In the genomic region with DNA sequence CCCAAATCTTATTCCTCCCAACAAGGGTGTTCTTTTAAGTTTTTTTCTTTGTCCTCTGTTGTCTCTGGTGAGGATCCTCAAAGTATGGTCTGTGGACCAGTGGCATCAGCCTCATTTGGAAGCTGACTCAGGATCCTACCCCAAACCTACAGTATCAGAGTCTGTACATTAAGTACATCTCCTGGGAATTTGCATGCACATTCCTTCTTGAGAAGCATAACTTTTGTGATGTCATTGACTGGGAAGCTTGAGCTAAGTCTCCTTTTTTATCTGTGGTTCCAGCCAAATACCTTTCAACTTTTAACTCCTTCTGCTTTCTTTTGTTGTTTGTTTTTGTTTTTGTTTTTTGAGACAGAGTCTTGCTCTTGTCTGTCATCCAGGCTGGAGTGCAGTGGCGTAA, we compare ENCODE assay signal across 20 cellular contexts. TPM values are rescaled to one million over a fixed set of nuclear protein-coding genes. Genes with fewer than 3 reads are reported as not detected.
DNase-seq lines count a peak whose midpoint lies in the region; ATAC-seq and TF ChIP-seq lines count a peak whose summit lies in the region.
"Had no signal": no experiment of that assay in that cellular context is flagged by ENCODE, and none has a peak within 500 bp of the region (broad histone marks: within the 10 kb centered on the region; RNA-seq: fewer than 3 reads in every experiment).

No MANE protein-coding gene starts in this region.

- no peak overlapping the region for H4K91ac ChIP-seq in H9 (ENCODE audit: insufficient read length, low read depth, low read length)

- no peaks in the 10 kb centered on the region for H3K79me1 ChIP-seq in H9 (ENCODE audit: insufficient read depth, low read depth, low read length, poor library complexity, severe bottlenecking)

- H3F3A ChIP-seq in smooth muscle cell (ENCODE audit: low read depth): no peaks in the 10 kb centered on the region

- H3K79me2 ChIP-seq in H9 (ENCODE audit: insufficient read depth, low read length) (no peaks in the 10 kb centered on the region), smooth muscle cell (ENCODE audit: low read depth) (no peaks in the 10 kb centered on the region)

- no peak for TF ChIP-seq CTCF in H9 (conservative IDR thresholded peaks at IDR 0.05)
- TF ChIP-seq CTCF in astrocyte of the spinal cord (IDR thresholded peaks at IDR 0.05; ENCODE audit: low read depth, low read length): no peak
- TF ChIP-seq CTCF in fibroblast of villous mesenchyme (IDR thresholded peaks at IDR 0.05; ENCODE audit: insufficient read depth, low read depth, low read length): no peak
- TF ChIP-seq CTCF in smooth muscle cell (IDR thresholded peaks at IDR 0.05; ENCODE audit: borderline replicate concordance, insufficient read depth, poor library complexity, severe bottlenecking): no peak

- H3K9me3 ChIP-seq in H9 (ENCODE audit: control insufficient read depth, low read depth, low read length) (no peaks in the 10 kb centered on the region), smooth muscle cell (replicated peaks; ENCODE audit: low read depth) (no peaks in the 10 kb centered on the region)
- H3K9me3 ChIP-seq in naive thymus-derived CD4-positive, alpha-beta T cell (ENCODE audit: control insufficient read depth in 2 of 3, low read length in 3 of 3): no peaks in the 10 kb centered on the region
- H3K9me3 ChIP-seq: heart left ventricle had no signal

- no peak overlapping the region for H3K4me3 ChIP-seq in astrocyte of the spinal cord (ENCODE audit: low read depth, low read length)
- H3K4me3 ChIP-seq in fibroblast of villous mesenchyme (ENCODE audit: low read depth, low read length): no peak overlapping the region
- no peak overlapping the region for H3K4me3 ChIP-seq in smooth muscle cell
- no peak overlapping the region for H3K4me3 ChIP-seq in naive thymus-derived CD4-positive, alpha-beta T cell (ENCODE audit: low read length)
- H3K4me3 ChIP-seq: heart left ventricle had no signal

- no peaks in the 10 kb centered on the region for H3K9me3 Mint-ChIP-seq in H9
- H3K9me3 Mint-ChIP-seq in naive thymus-derived CD4-positive, alpha-beta T cell: no peaks in the 10 kb centered on the region
- H3K9me3 Mint-ChIP-seq: activated CD4-positive, alpha-beta memory T cell treated with anti-CD3 and anti-CD28 coated beads for 36 hours had no signal

- no peaks in the 10 kb centered on the region for H3K27me3 ChIP-seq in H9 (ENCODE audit: insufficient read depth, low read length)
- H3K27me3 ChIP-seq in smooth muscle cell (ENCODE audit: low read depth): no peaks in the 10 kb centered on the region
- no peaks in the 10 kb centered on the region for H3K27me3 ChIP-seq in naive thymus-derived CD4-positive, alpha-beta T cell (ENCODE audit: control insufficient read depth in 2 of 2, insufficient read depth in 2 of 2, low read length in 2 of 2)
- H3K27me3 ChIP-seq: heart left ventricle had no signal

- H2BK5ac ChIP-seq in H9 (ENCODE audit: insufficient read length, low read length): no peak overlapping the region

- H3K9ac ChIP-seq in H9 (ENCODE audit: extremely low read depth, insufficient read length, low read length): no peak overlapping the region
- H3K9ac ChIP-seq in smooth muscle cell (ENCODE audit: low read depth): peak overlapping the region; percentile 27

- peak overlapping the region in 2 of 3 experiments; percentile 65 to 80; a peak in 4 of 7 replicates for H3K27ac Mint-ChIP-seq in H9
- H3K27ac Mint-ChIP-seq in naive thymus-derived CD4-positive, alpha-beta T cell: no peak overlapping the region
- H3K27ac Mint-ChIP-seq: activated CD4-positive, alpha-beta memory T cell treated with anti-CD3 and anti-CD28 coated beads for 36 hours had no signal

- H3K56ac ChIP-seq in H9 (ENCODE audit: insufficient read length, low read depth, low read length): no peak overlapping the region

- peaks cover 18 to 76% (median 69%) of the 10 kb centered on the region in 3 experiments; a peak in 6 of 7 replicates for H3K36me3 Mint-ChIP-seq in H9 (ENCODE audit: insufficient read depth in 1 of 3, low read depth in 3 of 3)
- H3K36me3 Mint-ChIP-seq in naive thymus-derived CD4-positive, alpha-beta T cell: peaks cover 13 to 69% (median 42%) of the 10 kb centered on the region in 5 donors

- no peak overlapping the region for H3K4me3 Mint-ChIP-seq in H9
- no peak overlapping the region for H3K4me3 Mint-ChIP-seq in naive thymus-derived CD4-positive, alpha-beta T cell
- H3K4me3 Mint-ChIP-seq: activated CD4-positive, alpha-beta memory T cell treated with anti-CD3 and anti-CD28 coated beads for 36 hours had no signal

- no peak overlapping the region for H3K18ac ChIP-seq in H9 (ENCODE audit: insufficient read length, low read depth, low read length)

- H3K4ac ChIP-seq in H9 (ENCODE audit: low read depth, low read length): no peak overlapping the region

- H2BK15ac ChIP-seq in H9 (ENCODE audit: low read depth, low read length): no peak overlapping the region

- H3K14ac ChIP-seq in H9 (ENCODE audit: insufficient read depth, low read length): no peak overlapping the region

- peaks cover 11% of the 10 kb centered on the region for H3K36me3 ChIP-seq in smooth muscle cell (ENCODE audit: low read depth)
- peaks cover 7 to 80% (median 16%) of the 10 kb centered on the region in 3 experiments for H3K36me3 ChIP-seq in naive thymus-derived CD4-positive, alpha-beta T cell (ENCODE audit: control insufficient read depth in 2 of 3, insufficient read depth in 3 of 3, low read length in 3 of 3)

- H3K23ac ChIP-seq in H9 (ENCODE audit: insufficient read length, low read depth, low read length): no peak overlapping the region

- CTCF ChIA-PET in naive thymus-derived CD4-positive, alpha-beta T cell (lab: Charles Lee): no interaction called here

- ATAC-seq in naive thymus-derived CD4-positive, alpha-beta T cell: no peak
- ATAC-seq: HCT116, heart left ventricle, PC-3 had no signal

- no peak overlapping the region for H2BK20ac ChIP-seq in H9 (ENCODE audit: low read depth, low read length, poor library complexity, severe bottlenecking)

- no peak overlapping the region for H2BK12ac ChIP-seq in H9 (ENCODE audit: insufficient read length, low read depth, low read length)

- H3K27ac ChIP-seq in H9 (ENCODE audit: insufficient read length, low read depth, low read length) (no peak overlapping the region), smooth muscle cell (ENCODE audit: low read depth) (peak overlapping the region; percentile 82)
- no peak overlapping the region for H3K27ac ChIP-seq in naive thymus-derived CD4-positive, alpha-beta T cell (ENCODE audit: low read depth, low read length)
- H3K27ac ChIP-seq: C4-2B, heart left ventricle, WERI-Rb-1 had no signal

- no peaks in the 10 kb centered on the region for H3K23me2 ChIP-seq in H9 (ENCODE audit: insufficient read length, low read depth, low read length, poor library complexity, severe bottlenecking)

- H3K4me2 ChIP-seq in H9 (ENCODE audit: insufficient read depth, insufficient read length, low read length) (no peak overlapping the region), smooth muscle cell (peak overlapping the region; percentile 24)

- no peaks in the 10 kb centered on the region for H3K4me1 Mint-ChIP-seq in H9
- peaks cover 4 to 9% (median 5%) of the 10 kb centered on the region in 7 donors for H3K4me1 Mint-ChIP-seq in naive thymus-derived CD4-positive, alpha-beta T cell

- no peak overlapping the region for H2AK5ac ChIP-seq in H9 (ENCODE audit: insufficient read length, low read length)

- DNase-seq in H9: no peak
- DNase-seq in astrocyte of the spinal cord (ENCODE audit: low read depth, low spot score): peak; percentile 70
- DNase-seq in fibroblast of villous mesenchyme (ENCODE audit: low read depth): peak; percentile 67
- no peak for DNase-seq in smooth muscle cell (lab: John Stamatoyannopoulos, UW; ENCODE audit: unreplicated experiment)
- no peak for DNase-seq in AML-193 (lab: John Stamatoyannopoulos, UW)
- DNase-seq in cerebellum (ENCODE audit: low spot score): no peak
- DNase-seq in ACHN: no peak
- DNase-seq in naive thymus-derived CD4-positive, alpha-beta T cell: no peak
- DNase-seq: activated CD4-positive, alpha-beta memory T cell treated with anti-CD3 and anti-CD28 coated beads for 36 hours; activated naive CD4-positive, alpha-beta T cell treated with anti-CD3 and anti-CD28 coated beads, Interleukin-2, amount 50 U/mL, for 16 hours; DMS 273 treated with DMSO at 0.1 percent for 48 hours; heart left ventricle; MM.1S; NCI-H1694 treated with DMSO at 0.1 percent for 48 hours; occipital lobe; PC-3; SHP77 treated with DMSO at 0.1 percent for 48 hours; WERI-Rb-1 had no signal

- in situ Hi-C loops in astrocyte of the spinal cord (cut with HindIII; ENCODE audit: low sequenced_read_pairs): no loop called here
- in situ Hi-C loops in ACHN (cut with HindIII; ENCODE audit: low pct_ligation_motif_present, low pct_unique_long_range_greater_than_20kb, low sequenced_read_pairs): no loop called here

- no peak overlapping the region for H4K8ac ChIP-seq in H9 (replicated peaks; ENCODE audit: insufficient read length, low read depth, low read length)

- H4K20me1 ChIP-seq in H9 (ENCODE audit: control insufficient read depth, insufficient read depth, insufficient read length) (no peaks in the 10 kb centered on the region), smooth muscle cell (ENCODE audit: low read depth) (no peaks in the 10 kb centered on the region)

- H3K4me1 ChIP-seq in H9 (ENCODE audit: insufficient read depth, low read length): no peaks in the 10 kb centered on the region
- no peaks in the 10 kb centered on the region for H3K4me1 ChIP-seq in smooth muscle cell (ENCODE audit: low read depth)
- H3K4me1 ChIP-seq in naive thymus-derived CD4-positive, alpha-beta T cell (ENCODE audit: control insufficient read depth in 2 of 2, insufficient read depth in 2 of 2, low read length in 2 of 2): no peaks in the 10 kb centered on the region

- H3T11ph ChIP-seq in H9 (ENCODE audit: low read length): no peak overlapping the region

- no peak overlapping the region for H4K5ac ChIP-seq in H9 (ENCODE audit: insufficient read length, low read depth, low read length)

- no peak overlapping the region for H2BK120ac ChIP-seq in H9 (ENCODE audit: low read depth, low read length, poor library complexity, severe bottlenecking)

- intact Hi-C loops in naive thymus-derived CD4-positive, alpha-beta T cell (cut with micrococcal nuclease): loop anchor here in 1 of 2 donors (5.0 kb wide), 1 partner anchor 40 kb away; the partner anchor contains the start of gene ARMC8

- no peak overlapping the region for H2AFZ ChIP-seq in H9 (ENCODE audit: low read length)
- H2AFZ ChIP-seq in smooth muscle cell (ENCODE audit: low read depth): no peak overlapping the region

- POLR2A ChIA-PET in naive thymus-derived CD4-positive, alpha-beta T cell (lab: Charles Lee): no interaction called here

- WGBS in H9 (ENCODE audit: extremely low coverage, insufficient read length, low lambda C conversion rate): no CpG with 5 or more reads among the region's 1 CpG
- 64% methylated on average over 1 of the region's 1 CpG for WGBS in smooth muscle cell (ENCODE audit: low lambda C conversion rate)

- H3K27me3 Mint-ChIP-seq in H9 (ENCODE audit: low read depth): no peaks in the 10 kb centered on the region
- no peaks in the 10 kb centered on the region for H3K27me3 Mint-ChIP-seq in naive thymus-derived CD4-positive, alpha-beta T cell
- H3K27me3 Mint-ChIP-seq: activated CD4-positive, alpha-beta memory T cell treated with anti-CD3 and anti-CD28 coated beads for 36 hours had no signal

RNA-seq across cellular contexts. Expression of gene ARMC8, which starts 40.5 kb away (rescaled TPM):
- total RNA-seq in H9 (2021): 54.7 and 63.6 TPM in 2 replicates
- total RNA-seq in fibroblast of villous mesenchyme: 60.9 and 70.8 TPM in 2 replicates
- total RNA-seq in smooth muscle cell: 39.3 and 48.6 TPM in 2 replicates
- 22.6 and 29.2 TPM in 2 replicates for polyA plus RNA-seq in smooth muscle cell
- total RNA-seq in cerebellum: 118 TPM
- 10 to 100 TPM; 51.9 to 72.3 (median 67.0) TPM for total RNA-seq in naive thymus-derived CD4-positive, alpha-beta T cell
- polyA plus RNA-seq in naive thymus-derived CD4-positive, alpha-beta T cell: 10 to 100 TPM; 43.3 to 44.1 TPM

RNA-seq across cellular contexts. Expression of gene DBR1, which starts 52.9 kb away (rescaled TPM):
- total RNA-seq in H9 (2021) (20.8 and 21.6 TPM in 2 replicates), fibroblast of villous mesenchyme (12.9 and 16.8 TPM in 2 replicates), smooth muscle cell (15.1 and 17.4 TPM in 2 replicates), cerebellum (24.0 TPM)
- 10.9 and 13.8 TPM in 2 replicates for polyA plus RNA-seq in smooth muscle cell
- total RNA-seq in naive thymus-derived CD4-positive, alpha-beta T cell: 10 to 100 TPM; 15.4 to 28.2 (median 20.8) TPM
- 10 to 100 TPM; 14.7 to 23.2 TPM for polyA plus RNA-seq in naive thymus-derived CD4-positive, alpha-beta T cell

Comparison
In these comparisons a context has a peak if more than half of its experiments do, and no peak if none do; other contexts are left out.
1. DNase-seq: peak in astrocyte of the spinal cord (single experiment) and fibroblast of villous mesenchyme (single experiment); none in H9 (single experiment), smooth muscle cell (single experiment), AML-193 (0 of 2), cerebellum (single experiment), ACHN (single experiment) and naive thymus-derived CD4-positive, alpha-beta T cell (0 of 9).
2. H3K27ac Mint-ChIP-seq: peak in H9 (2 of 3); none in naive thymus-derived CD4-positive, alpha-beta T cell (0 of 9).